10 cellular contexts compared by ENCODE assay signal in the genomic region with DNA sequence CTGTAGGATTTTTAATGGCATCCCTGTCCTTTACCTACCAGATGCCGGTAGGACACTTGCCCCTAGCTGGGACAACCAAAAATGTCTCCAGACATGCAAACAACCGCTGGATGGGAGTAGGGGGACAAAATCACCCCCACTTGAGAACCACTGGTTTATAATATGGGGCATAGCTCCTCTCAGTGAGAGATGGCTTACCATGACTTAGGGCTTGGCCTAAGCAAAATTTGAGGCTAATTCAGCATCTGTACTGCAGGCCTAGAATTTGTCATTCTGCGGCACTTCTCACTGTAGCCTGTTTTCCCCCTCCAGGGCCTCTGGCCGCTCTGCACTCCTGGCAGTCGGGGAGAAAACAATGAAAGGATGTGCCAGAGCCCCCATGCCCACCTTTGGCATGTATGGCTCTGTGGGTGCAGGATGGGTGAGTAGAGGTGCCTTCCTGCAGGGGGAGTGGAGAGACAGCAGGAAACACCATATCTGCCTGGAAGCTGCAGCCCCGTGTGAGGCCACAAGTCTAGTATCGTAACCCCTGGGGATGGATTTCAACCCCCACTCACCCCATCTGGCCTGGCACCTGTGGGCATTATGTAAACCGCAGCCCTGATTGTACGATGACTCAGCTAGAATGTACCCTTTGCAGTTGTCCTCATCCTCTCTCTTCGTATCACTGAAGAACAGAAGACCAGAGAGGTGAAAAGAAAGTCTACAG.
DNase-seq lines count a peak whose midpoint lies in the region; ATAC-seq and TF ChIP-seq lines count a peak whose summit lies in the region.
"Had no signal": no experiment of that assay in that cellular context is flagged by ENCODE, and none has a peak within 500 bp of the region (broad histone marks: within the 10 kb centered on the region; RNA-seq: fewer than 3 reads in every experiment).

No MANE protein-coding gene starts in this region.

- WGBS in endodermal cell (ENCODE audit: insufficient coverage in 1 of 2, insufficient read length in 1 of 2), 2 experiments = 92 to 96% methylated on average over 9 to 10 of the region's 10 CpGs

- ATAC-seq in GM21528 (IDR thresholded peaks at IDR 0.05; ENCODE audit: low FRiP score, unreplicated experiment) (peak; percentile 59), HG03097 (IDR thresholded peaks at IDR 0.05; ENCODE audit: low FRiP score, unreplicated experiment) (no peak)
- ATAC-seq: T-helper 17 cell had no signal

- no peak overlapping the region for H3K27ac ChIP-seq in endodermal cell (ENCODE audit: low read depth, low read length)

- peaks cover 57% of the 10 kb centered on the region for H3K27me3 Mint-ChIP-seq in endodermal cell (ENCODE audit: insufficient read depth)
- H3K27me3 Mint-ChIP-seq in activated CD4-positive, alpha-beta memory T cell treated with anti-CD3 and anti-CD28 coated beads, Interleukin-2, amount 10 ng/mL, durations not matched to agents 7 days and 5 days = no peaks in the 10 kb centered on the region

- peak; percentile 89 for DNase-seq in GM12865 (ENCODE audit: low read depth)
- peak; percentile 11 for DNase-seq in Jurkat, Clone E6-1 (ENCODE audit: low read depth, low spot score)
- peak; percentile 67 for DNase-seq in endodermal cell
- DNase-seq in NCI-H446 (lab: John Stamatoyannopoulos, UW) = no peak
- no peak for DNase-seq in activated CD4-positive, alpha-beta memory T cell treated with anti-CD3 and anti-CD28 coated beads, Interleukin-2, amount 10 ng/mL, durations not matched to agents 7 days and 5 days
- no peak for DNase-seq in stimulated activated naive CD4-positive, alpha-beta T cell (lab: John Stamatoyannopoulos, UW)
- DNase-seq: H7, T-helper 17 cell had no signal

- H3K4me3 ChIP-seq in GM12865 (ENCODE audit: low read depth, low read length) (no peak overlapping the region), endodermal cell (ENCODE audit: low read length) (no peak overlapping the region)
- no peak overlapping the region for H3K4me3 ChIP-seq in Jurkat, Clone E6-1 (ENCODE audit: low read length)

- no peaks in the 10 kb centered on the region for H3K36me3 ChIP-seq in endodermal cell (ENCODE audit: control insufficient read depth, insufficient read depth, low read length)

- CTCF ChIA-PET in activated CD4-positive, alpha-beta memory T cell treated with anti-CD3 and anti-CD28 coated beads, Interleukin-2, amount 10 ng/mL, durations not matched to agents 7 days and 5 days (lab: Charles Lee) = no interaction called here

- peak; percentile 47 for TF ChIP-seq CTCF in GM12865 (IDR thresholded peaks at IDR 0.05; ENCODE audit: insufficient read depth, low read depth, low read length, missing control alignments)
- TF ChIP-seq CTCF in endodermal cell (conservative IDR thresholded peaks at IDR 0.05) = peak; percentile 56

- H3K4me1 Mint-ChIP-seq in endodermal cell = peaks cover 19% of the 10 kb centered on the region
- H3K4me1 Mint-ChIP-seq in activated CD4-positive, alpha-beta memory T cell treated with anti-CD3 and anti-CD28 coated beads, Interleukin-2, amount 10 ng/mL, durations not matched to agents 7 days and 5 days = no peaks in the 10 kb centered on the region
- H3K4me1 Mint-ChIP-seq: T-helper 17 cell had no signal

- H3K4me3 Mint-ChIP-seq in endodermal cell = no peak overlapping the region
- H3K4me3 Mint-ChIP-seq in activated CD4-positive, alpha-beta memory T cell treated with anti-CD3 and anti-CD28 coated beads, Interleukin-2, amount 10 ng/mL, durations not matched to agents 7 days and 5 days = no peak overlapping the region
- H3K4me3 Mint-ChIP-seq: T-helper 17 cell had no signal

- H3K27ac Mint-ChIP-seq in endodermal cell = no peak overlapping the region
- no peak overlapping the region for H3K27ac Mint-ChIP-seq in activated CD4-positive, alpha-beta memory T cell treated with anti-CD3 and anti-CD28 coated beads, Interleukin-2, amount 10 ng/mL, durations not matched to agents 7 days and 5 days
- H3K27ac Mint-ChIP-seq: T-helper 17 cell had no signal

- no peaks in the 10 kb centered on the region for H3K36me3 Mint-ChIP-seq in endodermal cell (ENCODE audit: low read depth)
- H3K36me3 Mint-ChIP-seq in activated CD4-positive, alpha-beta memory T cell treated with anti-CD3 and anti-CD28 coated beads, Interleukin-2, amount 10 ng/mL, durations not matched to agents 7 days and 5 days (ENCODE audit: low read depth) = no peaks in the 10 kb centered on the region

- no peaks in the 10 kb centered on the region for H3K4me1 ChIP-seq in endodermal cell (ENCODE audit: control insufficient read depth, insufficient read depth, low read length)

- H3K9me3 ChIP-seq in endodermal cell (ENCODE audit: control insufficient read depth, low read length) = no peaks in the 10 kb centered on the region

- POLR2A ChIA-PET in activated CD4-positive, alpha-beta memory T cell treated with anti-CD3 and anti-CD28 coated beads, Interleukin-2, amount 10 ng/mL, durations not matched to agents 7 days and 5 days (lab: Charles Lee) = no interaction called here

- H3K9ac ChIP-seq in endodermal cell (ENCODE audit: extremely low read depth, low read length, poor library complexity, severe bottlenecking) = no peak overlapping the region

- peaks cover 14% of the 10 kb centered on the region for H3K27me3 ChIP-seq in endodermal cell (ENCODE audit: control insufficient read depth, insufficient read depth, low read length, poor library complexity, severe bottlenecking)

- H3K9me3 Mint-ChIP-seq in endodermal cell = no peaks in the 10 kb centered on the region
- no peaks in the 10 kb centered on the region for H3K9me3 Mint-ChIP-seq in activated CD4-positive, alpha-beta memory T cell treated with anti-CD3 and anti-CD28 coated beads, Interleukin-2, amount 10 ng/mL, durations not matched to agents 7 days and 5 days

Comparison
In these comparisons a context has a peak if more than half of its experiments do, and no peak if none do; other contexts are left out.
1. DNase-seq: peak in GM12865 (single experiment), Jurkat, Clone E6-1 (single experiment) and endodermal cell (single experiment); none in NCI-H446 (0 of 2), activated CD4-positive, alpha-beta memory T cell treated with anti-CD3 and anti-CD28 coated beads, Interleukin-2, amount 10 ng/mL, durations not matched to agents 7 days and 5 days (single experiment) and stimulated activated naive CD4-positive, alpha-beta T cell (0 of 6).